ENCODE assay signal across 12 cellular contexts in genomic region chr10:74683621-74684114, GRCh38.
DNase-seq lines count a peak whose midpoint lies in the region; ATAC-seq and TF ChIP-seq lines count a peak whose summit lies in the region.
"Had no signal": no experiment of that assay in that cellular context is flagged by ENCODE, and none has a peak within 500 bp of the region (broad histone marks: within the 10 kb centered on the region; RNA-seq: fewer than 3 reads in every experiment).

No MANE protein-coding gene starts in this region.

- TF ChIP-seq EP300 in stomach (IDR thresholded peaks at IDR 0.05), result no peak

- ATAC-seq in GM19351 (IDR thresholded peaks at IDR 0.05; ENCODE audit: unreplicated experiment), result peak; percentile 48
- ATAC-seq in omental fat pad (ENCODE audit: low FRiP score), result no peak
- ATAC-seq in left lung, result no peak
- ATAC-seq in HG03432 (IDR thresholded peaks at IDR 0.05; ENCODE audit: unreplicated experiment), result no peak
- ATAC-seq: WTC11 had no signal

- H3K4me1 ChIP-seq in left ventricle myocardium inferior, result peaks cover 17% of the 10 kb centered on the region
- peaks cover 0 to 17% (median 0%) of the 10 kb centered on the region in 4 donors for H3K4me1 ChIP-seq in stomach
- H3K4me1 ChIP-seq in left lung, result no peaks in the 10 kb centered on the region

- H3K36me3 ChIP-seq in left ventricle myocardium inferior, result no peaks in the 10 kb centered on the region
- no peaks in the 10 kb centered on the region for H3K36me3 ChIP-seq in stomach
- peaks cover 0 to 4% of the 10 kb centered on the region in 2 donors for H3K36me3 ChIP-seq in left lung
- H3K36me3 ChIP-seq: MG63 had no signal

- no peaks in the 10 kb centered on the region for H3K9me3 ChIP-seq in left ventricle myocardium inferior (replicated peaks)
- H3K9me3 ChIP-seq in stomach, result no peaks in the 10 kb centered on the region
- no peaks in the 10 kb centered on the region for H3K9me3 ChIP-seq in left lung
- H3K9me3 ChIP-seq: MG63 had no signal

- H3K27ac ChIP-seq in left ventricle myocardium inferior (replicated peaks), result peak overlapping the region; percentile 22
- peak overlapping the region in 1 of 5 donors; percentile 10 for H3K27ac ChIP-seq in stomach
- H3K27ac ChIP-seq in left lung, result no peak overlapping the region

- H3K4me3 ChIP-seq in left ventricle myocardium inferior (no peak overlapping the region), stomach (no peak overlapping the region), left lung (no peak overlapping the region)
- H3K4me3 ChIP-seq: MG63 had no signal

- DNase-seq in CD1c-positive myeloid dendritic cell (ENCODE audit: extremely low spot score) (peak; percentile 15), NCI-H774 (lab: John Stamatoyannopoulos, UW) (peak; percentile 8), left ventricle myocardium inferior (no peak), omental fat pad (ENCODE audit: low spot score) (no peak), stomach (no peak), left lung (no peak)
- DNase-seq: AML-193; MG63; stimulated activated CD4-positive, alpha-beta T cell treated with anti-CD3 and anti-CD28 coated beads, Interleukin-2, amount 100 ng/mL, for 24 hours had no signal

- no peak for TF ChIP-seq POLR2A in stomach (IDR thresholded peaks at IDR 0.05)

- TF ChIP-seq CTCF in left ventricle myocardium inferior (IDR thresholded peaks at IDR 0.05; ENCODE audit: borderline replicate concordance), result no peak
- TF ChIP-seq CTCF in omental fat pad (IDR thresholded peaks at IDR 0.05), result no peak
- no peak for TF ChIP-seq CTCF in stomach (IDR thresholded peaks at IDR 0.05)
- TF ChIP-seq CTCF in left lung (IDR thresholded peaks at IDR 0.05), result no peak

- 18 to 31% (median 23%) methylated on average over 7 of the region's 7 CpGs for WGBS in stomach, 5 donors

- H3K27me3 ChIP-seq in left ventricle myocardium inferior (ENCODE audit: low read depth), result no peaks in the 10 kb centered on the region
- no peaks in the 10 kb centered on the region for H3K27me3 ChIP-seq in stomach
- H3K27me3 ChIP-seq in left lung, result no peaks in the 10 kb centered on the region
- H3K27me3 ChIP-seq: MG63 had no signal

- intact Hi-C loops in left ventricle myocardium inferior (cut with micrococcal nuclease) (no loop called here), stomach (cut with DNase I; ENCODE audit: low total_unique reads) (no loop called here), left lung (cut with DNase I) (no loop called here)

Comparison
In these comparisons a context has a peak if more than half of its experiments do, and no peak if none do; other contexts are left out.
1. DNase-seq: peak in CD1c-positive myeloid dendritic cell (single experiment) and NCI-H774 (single experiment); none in left ventricle myocardium inferior (single experiment), omental fat pad (single experiment), stomach (single experiment) and left lung (0 of 2).